Comparison of ENCODE assay signal across 8 cellular contexts in genomic region chr5:140107312-140108092, GRCh38. TPM values are rescaled to one million over a fixed set of nuclear protein-coding genes. Genes with fewer than 3 reads are reported as not detected.
A peak's percentile ranks its signal among the peaks of the same experiment; 100 is the strongest.
DNase-seq lines count a peak whose midpoint lies in the region; ATAC-seq, FAIRE-seq and TF ChIP-seq lines count a peak whose summit lies in the region.

No MANE protein-coding gene starts in this region.

- H4K91ac ChIP-seq in H1 (replicated peaks; ENCODE audit: insufficient read length, low read length), result no peak overlapping the region

- no peak overlapping the region for H2BK12ac ChIP-seq in H1 (ENCODE audit: low read depth, low read length)

- no peak overlapping the region for H3K18ac ChIP-seq in H1 (ENCODE audit: extremely low read depth, low read length)

- CTCF ChIA-PET in activated CD8-positive, alpha-beta memory T cell treated with anti-CD3 and anti-CD28 coated beads, Interleukin-2, amount 10 ng/mL, durations not matched to agents 7 days and 5 days (lab: Charles Lee), result interaction anchor here (0.6 to 6.9 kb wide), 10 partner anchors 8 to 341 kb away, joined by 3 to 58 read pairs (median 3); no protein-coding TSS in a partner anchor
- CTCF ChIA-PET in H1 (lab: Charles Lee; ENCODE audit: partially characterized antibody), result interaction anchor here (1.0 to 3.1 kb wide), 4 partner anchors 10 to 38 kb away, joined by 3 to 24 read pairs (median 4); no protein-coding TSS in a partner anchor

- peak; percentile 69 for DNase-seq in COLO829 (ENCODE audit: low spot score)
- DNase-seq in HPDE6-E6E7 (ENCODE audit: extremely low spot score), result peak; percentile 87
- peak; percentile 97 for DNase-seq in NK-92 treated with Interleukin-12 subunit alpha and Interleukin-12 subunit beta, amount 100 ng/mL, for 24 hours (lab: John Stamatoyannopoulos, UW)
- peak; percentile 96 for DNase-seq in activated CD8-positive, alpha-beta memory T cell treated with anti-CD3 and anti-CD28 coated beads, Interleukin-2, amount 10 ng/mL, durations not matched to agents 7 days and 5 days
- DNase-seq in H1 (ENCODE audit: low read depth in 1 of 2, low spot score in 2 of 2), result peak in 1 of 2 experiments; percentile 91
- peak; percentile 78 for DNase-seq in stimulated activated CD8-positive, alpha-beta memory T cell treated with anti-CD3 and anti-CD28 coated beads, Interleukin-15, amount 100 ng/mL, for 24 hours (ENCODE audit: low read depth)

- 1% methylated on average over 55 of the region's 88 CpGs; no CpG with 5 or more reads in 1 of the 2 experiments for WGBS in H1 (ENCODE audit: extremely low coverage in 1 of 2, insufficient coverage in 1 of 2, insufficient read length in 1 of 2, insufficient replicate concordance in 2 of 2, low coverage in 1 of 2, low lambda C conversion rate in 2 of 2, missing lambda C conversion rate in 1 of 2), 2 experiments
- 0 to 1% methylated on average over 39 to 46 of the region's 88 CpGs for WGBS in mesodermal cell (ENCODE audit: insufficient coverage in 2 of 2), 2 experiments

- peak overlapping the region in 3 of 4 experiments; percentile 43 to 60 (median 53); a peak in 5 of 7 replicates for H3K9ac ChIP-seq in H1 (replicated peaks in 1 of 4; ENCODE audit: extremely low read depth in 1 of 4, low read depth in 3 of 4, low read length in 3 of 4)

- TF ChIP-seq POLR2A in H1 (IDR thresholded peaks at IDR 0.05; ENCODE audit: control extremely low read depth in 1 of 2, low read depth in 2 of 2, low read length in 2 of 2), result peak in 1 of 2 experiments; percentile 36; a peak in 1 of 3 replicates

- H3K4me3 Mint-ChIP-seq in activated CD8-positive, alpha-beta memory T cell treated with anti-CD3 and anti-CD28 coated beads, Interleukin-2, amount 10 ng/mL, durations not matched to agents 7 days and 5 days, result peak overlapping the region; percentile 99

- peak overlapping the region; percentile 41 for H3K4ac ChIP-seq in H1 (replicated peaks; ENCODE audit: insufficient read length, low read depth, low read length)

- FAIRE-seq in H1 (lab: Jason Lieb, UNC), result no peak

- H3K9me3 Mint-ChIP-seq in activated CD8-positive, alpha-beta memory T cell treated with anti-CD3 and anti-CD28 coated beads, Interleukin-2, amount 10 ng/mL, durations not matched to agents 7 days and 5 days (ENCODE audit: low read depth), result no peaks in the 10 kb centered on the region

- H4K20me1 ChIP-seq in H1 (replicated peaks in 1 of 2; ENCODE audit: control insufficient read depth in 1 of 2, insufficient read depth in 2 of 2, low read length in 2 of 2), result peaks cover 7 to 14% of the 10 kb centered on the region in 2 experiments

- no peaks in the 10 kb centered on the region for H3K79me2 ChIP-seq in H1 (ENCODE audit: control insufficient read depth in 1 of 2, insufficient read depth in 2 of 2, low read length in 2 of 2)

- no peak overlapping the region for H3K14ac ChIP-seq in H1 (ENCODE audit: insufficient read length)

- no peaks in the 10 kb centered on the region for H3K36me3 Mint-ChIP-seq in activated CD8-positive, alpha-beta memory T cell treated with anti-CD3 and anti-CD28 coated beads, Interleukin-2, amount 10 ng/mL, durations not matched to agents 7 days and 5 days

- H2AK5ac ChIP-seq in H1 (ENCODE audit: low read depth, low read length), result no peak overlapping the region

- H4K5ac ChIP-seq in H1 (ENCODE audit: insufficient read length, low read depth, low read length), result peak overlapping the region; percentile 79

- H3K79me1 ChIP-seq in H1 (ENCODE audit: low read depth, low read length), result no peaks in the 10 kb centered on the region

- TF ChIP-seq EP300 in H1 (IDR thresholded peaks at IDR 0.05; ENCODE audit: borderline replicate concordance in 1 of 2, low read depth in 2 of 2, low read length in 2 of 2), result peak in 1 of 2 experiments; percentile 70; a peak in 1 of 3 replicates

- peak overlapping the region; percentile 83 for H4K8ac ChIP-seq in H1 (ENCODE audit: extremely low read depth, insufficient read depth, low read length)

- H3K9me3 ChIP-seq in H1 (ENCODE audit: insufficient read depth in 2 of 2, low read depth in 1 of 2, low read length in 1 of 2) (no peaks in the 10 kb centered on the region), mesodermal cell (ENCODE audit: control insufficient read depth, low read length) (no peaks in the 10 kb centered on the region)

- peak overlapping the region; percentile 98 for H3K27ac Mint-ChIP-seq in activated CD8-positive, alpha-beta memory T cell treated with anti-CD3 and anti-CD28 coated beads, Interleukin-2, amount 10 ng/mL, durations not matched to agents 7 days and 5 days

- peak overlapping the region; percentile 82 for H2AFZ ChIP-seq in H1 (ENCODE audit: low read length)

- TF ChIP-seq RAD21 in H1 (IDR thresholded peaks at IDR 0.05 in 1 of 2, conservative IDR thresholded peaks at IDR 0.05 in 1 of 2; ENCODE audit: low read depth in 2 of 2, low read length in 2 of 2), result no peak

- no peak overlapping the region for H2BK20ac ChIP-seq in H1 (ENCODE audit: low read length)

- ATAC-seq in GM19463 (IDR thresholded peaks at IDR 0.05; ENCODE audit: unreplicated experiment), result peak; percentile 87
- peak; percentile 89 for ATAC-seq in activated CD8-positive, alpha-beta memory T cell treated with anti-CD3 and anti-CD28 coated beads, Interleukin-2, amount 10 ng/mL, durations not matched to agents 7 days and 5 days

- peaks cover 11% of the 10 kb centered on the region; the same call in 1 of the 2 replicates for H3K23me2 ChIP-seq in H1 (ENCODE audit: low read depth, low read length)

- TF ChIP-seq CTCF in H1 (IDR thresholded peaks at IDR 0.05; ENCODE audit: control extremely low read depth in 1 of 3, insufficient read depth in 1 of 3, low read depth in 1 of 3, low read length in 3 of 3), result no peak

- no peaks in the 10 kb centered on the region for H3K36me3 ChIP-seq in H1 (ENCODE audit: control insufficient read depth in 2 of 4, insufficient read depth in 4 of 4, low read length in 3 of 4)
- H3K36me3 ChIP-seq in mesodermal cell (ENCODE audit: control insufficient read depth, insufficient read depth, low read length), result no peaks in the 10 kb centered on the region

- no peak overlapping the region for H2BK15ac ChIP-seq in H1 (ENCODE audit: low read length)

- no peak overlapping the region for H3K27ac ChIP-seq in H1 (ENCODE audit: low read depth, low read length)
- peak overlapping the region; percentile 57 for H3K27ac ChIP-seq in mesodermal cell (ENCODE audit: low read depth, low read length, severe bottlenecking)

- POLR2A ChIA-PET in H1 (lab: Charles Lee; ENCODE audit: partially characterized antibody), result interaction anchor here (1.0 to 1.1 kb wide), 2 partner anchors 44 to 67 kb away, joined by 3 to 4 read pairs; no protein-coding TSS in a partner anchor

- peaks cover 27% of the 10 kb centered on the region for H3K27me3 Mint-ChIP-seq in activated CD8-positive, alpha-beta memory T cell treated with anti-CD3 and anti-CD28 coated beads, Interleukin-2, amount 10 ng/mL, durations not matched to agents 7 days and 5 days

- H3K4me2 ChIP-seq in H1 (ENCODE audit: insufficient read depth in 1 of 2, low read depth in 2 of 2, low read length in 2 of 2), result peak overlapping the region; percentile 82 to 90

- H3K4me3 ChIP-seq in H1 (ENCODE audit: extremely low read depth in 1 of 4, insufficient read depth in 2 of 4, low read depth in 3 of 4, low read length in 4 of 4) (peak overlapping the region; percentile 39 to 75 (median 64)), mesodermal cell (ENCODE audit: extremely low read depth, insufficient read depth, low read length, poor library complexity, severe bottlenecking) (peak overlapping the region; percentile 52)

- H3K23ac ChIP-seq in H1 (ENCODE audit: insufficient read length), result no peak overlapping the region

- no peak overlapping the region for H2BK120ac ChIP-seq in H1 (replicated peaks; ENCODE audit: low read depth, low read length)

- H3K56ac ChIP-seq in H1 (replicated peaks; ENCODE audit: insufficient read length, low read depth, low read length), result no peak overlapping the region

- H3K4me1 ChIP-seq in H1 (replicated peaks in 1 of 4; ENCODE audit: control insufficient read depth in 3 of 4, insufficient read depth in 4 of 4, low read length in 3 of 4) (peaks cover 0 to 19% (median 8%) of the 10 kb centered on the region in 4 experiments; a peak in 4 of 7 replicates), mesodermal cell (ENCODE audit: control insufficient read depth, insufficient read depth, low read length, poor library complexity, severe bottlenecking) (peaks cover 16% of the 10 kb centered on the region)

- peaks cover 31 to 76% (median 52%) of the 10 kb centered on the region in 4 experiments for H3K27me3 ChIP-seq in H1 (replicated peaks in 1 of 4; ENCODE audit: control insufficient read depth in 3 of 4, extremely low read depth in 1 of 4, insufficient read depth in 3 of 4, low read length in 3 of 4)

- peaks cover 42% of the 10 kb centered on the region for H3K4me1 Mint-ChIP-seq in activated CD8-positive, alpha-beta memory T cell treated with anti-CD3 and anti-CD28 coated beads, Interleukin-2, amount 10 ng/mL, durations not matched to agents 7 days and 5 days

- H2BK5ac ChIP-seq in H1 (ENCODE audit: low read depth, low read length), result peak overlapping the region; percentile 46; the same call in 1 of the 2 replicates

RNA-seq across cellular contexts. Expression of gene PURA, which starts 6.4 kb away (rescaled TPM):
- 10 to 100 TPM; 12.3 to 15.4 TPM for total RNA-seq in activated CD8-positive, alpha-beta memory T cell treated with anti-CD3 and anti-CD28 coated beads, Interleukin-2, amount 10 ng/mL, durations not matched to agents 7 days and 5 days
- total RNA-seq in H1 (2021; fragmentation: NEBNext Ultra II Directional; extraction: Animal tissue kit (Norgen Biotek cat#: 25700)), result 2.1 and 2.3 TPM in 2 replicates
- polyA plus RNA-seq in H1 (2011; rRNA removed), result 0.58 and 0.98 TPM in 2 replicates
- polyA plus RNA-seq in H1 (2011; cell fraction: cytosol; rRNA removed), result 0.81 TPM
- polyA plus RNA-seq in H1 (2011; cell fraction: nucleus; rRNA removed), result 0.78 TPM
- polyA plus RNA-seq in H1 (2012, experiment 1 of 2), result 0.81 to 1.4 TPM (median 1.2 TPM) in 4 replicates
- 0.38 TPM for polyA plus RNA-seq in H1 (2012, experiment 2 of 2)
- 1.3 TPM for polyA plus RNA-seq in H1 (2013, experiment 1 of 2)
- 1.1 TPM for polyA plus RNA-seq in H1 (2013, experiment 2 of 2)
- polyA minus RNA-seq in H1 (2011; rRNA and poly(A)+ RNA removed), result 0.76 and 1.1 TPM in 2 replicates
- 0.59 TPM for polyA minus RNA-seq in H1 (2011; cell fraction: cytosol; rRNA and poly(A)+ RNA removed)
- 2.8 TPM for polyA minus RNA-seq in H1 (2011; cell fraction: nucleus; rRNA and poly(A)+ RNA removed)
- polyA plus RNA-seq in mesodermal cell (2013, experiment 1 of 2), result 3.7 TPM
- polyA plus RNA-seq in mesodermal cell (2013, experiment 2 of 2), result 4.1 TPM

RNA-seq across cellular contexts. Expression of gene IGIP, which starts 18.2 kb away (rescaled TPM):
- 1 to 10 TPM; 2.9 to 3.4 TPM for total RNA-seq in activated CD8-positive, alpha-beta memory T cell treated with anti-CD3 and anti-CD28 coated beads, Interleukin-2, amount 10 ng/mL, durations not matched to agents 7 days and 5 days
- 0.33 and 0.69 TPM in 2 replicates for total RNA-seq in H1 (2021; fragmentation: NEBNext Ultra II Directional; extraction: Animal tissue kit (Norgen Biotek cat#: 25700))
- polyA plus RNA-seq in H1 (2011; rRNA removed), result 0.14 and 0.32 TPM in 2 replicates
- polyA plus RNA-seq in H1 (2011; cell fraction: cytosol; rRNA removed), result 0.22 TPM
- 0.19 TPM for polyA plus RNA-seq in H1 (2011; cell fraction: nucleus; rRNA removed)
- 0.36 to 0.56 TPM (median 0.50 TPM) in 4 replicates for polyA plus RNA-seq in H1 (2012, experiment 1 of 2)
- polyA plus RNA-seq in H1 (2012, experiment 2 of 2), result not detected
- polyA plus RNA-seq in H1 (2013, experiment 1 of 2), result 0.28 TPM
- 0.18 TPM for polyA plus RNA-seq in H1 (2013, experiment 2 of 2)
- 0.38 and 0.54 TPM in 2 replicates for polyA minus RNA-seq in H1 (2011; rRNA and poly(A)+ RNA removed)
- polyA minus RNA-seq in H1 (2011; cell fraction: cytosol; rRNA and poly(A)+ RNA removed), result not detected
- 0.60 TPM for polyA minus RNA-seq in H1 (2011; cell fraction: nucleus; rRNA and poly(A)+ RNA removed)
- 0.81 TPM for polyA plus RNA-seq in mesodermal cell (2013, experiment 1 of 2)
- 0.86 TPM for polyA plus RNA-seq in mesodermal cell (2013, experiment 2 of 2)
